ENCODE assay signal across 24 cellular contexts in genomic region chr9:37542488-37542887, GRCh38. TPM values are rescaled to one million over a fixed set of nuclear protein-coding genes. Genes with fewer than 3 reads are reported as not detected.
DNase-seq lines count a peak whose midpoint lies in the region; ATAC-seq, FAIRE-seq and TF ChIP-seq lines count a peak whose summit lies in the region.
"Had no signal": no experiment of that assay in that cellular context is flagged by ENCODE, and none has a peak within 500 bp of the region (broad histone marks: within the 10 kb centered on the region; RNA-seq: fewer than 3 reads in every experiment).

No MANE protein-coding gene starts in this region.

- H3K9ac ChIP-seq in K562 (ENCODE audit: insufficient read depth in 1 of 2, low read depth in 2 of 2, low read length in 2 of 2) (no peak overlapping the region), kidney (ENCODE audit: low read length in 2 of 2) (no peak overlapping the region)
- H3K9ac ChIP-seq: BLaER1 treated with 17β-estradiol and CSF1 and Interleukin-3, amounts not matched to agents 10 nM and 100 nM; GM23248 had no signal

- H3K9me3 ChIP-seq in K562 (replicated peaks; ENCODE audit: control insufficient read depth, insufficient read depth, low read depth, low read length) = no peaks in the 10 kb centered on the region
- no peaks in the 10 kb centered on the region for H3K9me3 ChIP-seq in left lung
- H3K9me3 ChIP-seq in kidney (ENCODE audit: control insufficient read depth in 1 of 2, low read length in 2 of 2) = no peaks in the 10 kb centered on the region
- H3K9me3 ChIP-seq: A549, BE2C had no signal

- ATAC-seq in K562 = no peak
- ATAC-seq in stimulated activated naive B cell treated with anti-CD40 and anti-IgM and Interleukin-4, amounts not matched to agents 10 μg/mL and 1 μg/mL and 100 μg/mL, for 72 hours (replicated peaks) = peak; percentile 51 to 69
- ATAC-seq in natural killer cell = no peak
- ATAC-seq in left lung = no peak
- ATAC-seq: A549 had no signal

- H3K27ac ChIP-seq in K562 (ENCODE audit: extremely low read depth, low read depth, low read length) (no peak overlapping the region), left lung (no peak overlapping the region), kidney (ENCODE audit: low read depth in 2 of 2, low read length in 2 of 2) (no peak overlapping the region)
- H3K27ac ChIP-seq: A549; BLaER1 treated with 17β-estradiol and CSF1 and Interleukin-3, amounts not matched to agents 10 nM and 100 nM; GM23248 had no signal

- intact Hi-C loops in K562 (cut with micrococcal nuclease) (no loop called here), natural killer cell (cut with micrococcal nuclease) (no loop called here), left lung (cut with DNase I) (no loop called here), kidney (cut with DNase I) (no loop called here)

- H3K27ac Mint-ChIP-seq in stimulated activated naive B cell treated with anti-CD40 and anti-IgM and Interleukin-4, amounts not matched to agents 10 μg/mL and 1 μg/mL and 100 μg/mL, for 72 hours = no peak overlapping the region
- H3K27ac Mint-ChIP-seq in natural killer cell = no peak overlapping the region

- in situ Hi-C loops in K562 (cut with MboI) = no loop called here

- peaks cover 13 to 33% of the 10 kb centered on the region in 2 donors for H3K4me1 Mint-ChIP-seq in stimulated activated naive B cell treated with anti-CD40 and anti-IgM and Interleukin-4, amounts not matched to agents 10 μg/mL and 1 μg/mL and 100 μg/mL, for 72 hours
- no peaks in the 10 kb centered on the region for H3K4me1 Mint-ChIP-seq in natural killer cell
- H3K4me1 Mint-ChIP-seq: CD4-positive, alpha-beta memory T cell had no signal

- peak; percentile 23 for DNase-seq in RPMI8226
- no peak for DNase-seq in K562 (ENCODE audit: extremely low read depth in 1 of 4, low spot score in 3 of 4)
- DNase-seq in stimulated activated naive B cell treated with anti-CD40 and anti-IgM and Interleukin-4, amounts not matched to agents 10 μg/mL and 1 μg/mL and 100 μg/mL, for 72 hours = no peak
- DNase-seq in natural killer cell = no peak
- no peak for DNase-seq in left lung
- DNase-seq in kidney = no peak
- DNase-seq: 8988T; ACHN; AML-193; BE2C; Calu3; CD4-positive, alpha-beta memory T cell; COR-L47; DMS53; DMS79 treated with DMSO at 0.1 percent for 48 hours; GF-D8; GM23248; H7; HCEC 1CT had no signal

- BruUV-seq in K562 (replicated peaks; lab: Mats Ljungman, UMichigan) = no TSS peak

- H3K4me3 ChIP-seq in K562 (no peak overlapping the region), left lung (no peak overlapping the region), kidney (ENCODE audit: low read length in 2 of 2) (no peak overlapping the region)
- H3K4me3 ChIP-seq: A549; BLaER1 treated with 17β-estradiol and CSF1 and Interleukin-3, amounts not matched to agents 10 nM and 100 nM; GM23248 had no signal

- no peaks in the 10 kb centered on the region for H3K9me3 Mint-ChIP-seq in stimulated activated naive B cell treated with anti-CD40 and anti-IgM and Interleukin-4, amounts not matched to agents 10 μg/mL and 1 μg/mL and 100 μg/mL, for 72 hours
- no peaks in the 10 kb centered on the region for H3K9me3 Mint-ChIP-seq in natural killer cell
- H3K9me3 Mint-ChIP-seq: CD4-positive, alpha-beta memory T cell had no signal

- H3K9me1 ChIP-seq in K562 (ENCODE audit: control insufficient read depth, insufficient read depth, low read length) = no peaks in the 10 kb centered on the region

- no peaks in the 10 kb centered on the region for H4K20me1 ChIP-seq in K562 (replicated peaks; ENCODE audit: control insufficient read depth, insufficient read depth, low read length)
- H4K20me1 ChIP-seq: BLaER1 treated with 17β-estradiol and CSF1 and Interleukin-3, amounts not matched to agents 10 nM and 100 nM had no signal

- H3K36me3 ChIP-seq in K562 (ENCODE audit: control insufficient read depth, insufficient read depth, low read length) = peaks cover 24% of the 10 kb centered on the region; the same call in 2 of the 3 replicates
- H3K36me3 ChIP-seq in left lung = peaks cover 0 to 26% of the 10 kb centered on the region in 2 donors
- H3K36me3 ChIP-seq in kidney (ENCODE audit: control insufficient read depth in 1 of 2, insufficient read depth in 2 of 2, low read length in 2 of 2) = peaks cover 0 to 6% of the 10 kb centered on the region in 2 donors

- H2AFZ ChIP-seq in K562 (ENCODE audit: low read depth, low read length) = no peak overlapping the region
- H2AFZ ChIP-seq: GM23248 had no signal

- FAIRE-seq in K562 (lab: Jason Lieb, UNC) = no peak
- no peak for FAIRE-seq in kidney (lab: Jason Lieb, UNC)
- FAIRE-seq: A549, GM12891, GM18507, H1 had no signal

- TF ChIP-seq CTCF in K562 (IDR thresholded peaks at IDR 0.05 in 2 of 3, conservative IDR thresholded peaks at IDR 0.05 in 1 of 3; ENCODE audit: insufficient read depth in 2 of 3, low read depth in 1 of 3, low read length in 3 of 3) (no peak), natural killer cell (IDR thresholded peaks at IDR 0.05) (no peak), left lung (IDR thresholded peaks at IDR 0.05) (no peak), kidney (IDR thresholded peaks at IDR 0.05; ENCODE audit: borderline replicate concordance, extremely low read depth, insufficient read depth) (no peak)

- no peak overlapping the region for H3K4me3 Mint-ChIP-seq in stimulated activated naive B cell treated with anti-CD40 and anti-IgM and Interleukin-4, amounts not matched to agents 10 μg/mL and 1 μg/mL and 100 μg/mL, for 72 hours
- no peak overlapping the region for H3K4me3 Mint-ChIP-seq in natural killer cell
- H3K4me3 Mint-ChIP-seq: CD4-positive, alpha-beta memory T cell had no signal

- H3K79me2 ChIP-seq in K562 (ENCODE audit: control insufficient read depth, insufficient read depth, low read length) = no peaks in the 10 kb centered on the region

- TF ChIP-seq EP300 in K562 (IDR thresholded peaks at IDR 0.05; ENCODE audit: low read length) = no peak

- H3K36me3 Mint-ChIP-seq in stimulated activated naive B cell treated with anti-CD40 and anti-IgM and Interleukin-4, amounts not matched to agents 10 μg/mL and 1 μg/mL and 100 μg/mL, for 72 hours = peaks cover 40 to 42% of the 10 kb centered on the region in 2 donors
- H3K36me3 Mint-ChIP-seq in natural killer cell = no peaks in the 10 kb centered on the region

- no peaks in the 10 kb centered on the region for H3K27me3 Mint-ChIP-seq in stimulated activated naive B cell treated with anti-CD40 and anti-IgM and Interleukin-4, amounts not matched to agents 10 μg/mL and 1 μg/mL and 100 μg/mL, for 72 hours
- H3K27me3 Mint-ChIP-seq in natural killer cell (ENCODE audit: low read depth in 2 of 2) = no peaks in the 10 kb centered on the region
- H3K27me3 Mint-ChIP-seq: CD4-positive, alpha-beta memory T cell had no signal

- no peak overlapping the region for H3K4me2 ChIP-seq in K562 (ENCODE audit: insufficient read depth, low read length)
- H3K4me2 ChIP-seq: A549; BLaER1 treated with 17β-estradiol and CSF1 and Interleukin-3, amounts not matched to agents 10 nM and 100 nM had no signal

- no peak for TF ChIP-seq POLR2A in K562 (conservative IDR thresholded peaks at IDR 0.05)

- H3K27me3 ChIP-seq in K562 (ENCODE audit: control insufficient read depth in 2 of 2, insufficient read depth in 2 of 2, low read length in 2 of 2) (no peaks in the 10 kb centered on the region), left lung (no peaks in the 10 kb centered on the region)
- H3K27me3 ChIP-seq: BE2C; BLaER1 treated with 17β-estradiol and CSF1 and Interleukin-3, amounts not matched to agents 10 nM and 100 nM had no signal

- CTCF ChIA-PET in K562 (lab: Yijun Ruan, JAX; ENCODE audit: low intra/inter-chr PET ratio) = no interaction called here

- TF ChIP-seq RAD21 in K562 (CRISPR knock-in tag; conservative IDR thresholded peaks at IDR 0.05 in 1 of 2, IDR thresholded peaks at IDR 0.05 in 1 of 2) = no peak

- WGBS in K562 (ENCODE audit: insufficient coverage, low coverage, missing lambda C conversion rate) = 71% methylated on average over 5 of the region's 6 CpGs

- POLR2A ChIA-PET in K562 (lab: Yijun Ruan, JAX) = no interaction called here

- H3K4me1 ChIP-seq in K562 (replicated peaks in 1 of 2; ENCODE audit: control insufficient read depth in 2 of 2, insufficient read depth in 2 of 2, low read length in 2 of 2) (no peaks in the 10 kb centered on the region), left lung (no peaks in the 10 kb centered on the region), kidney (ENCODE audit: control insufficient read depth in 1 of 2, insufficient read depth in 1 of 2, low read depth in 1 of 2, low read length in 2 of 2) (peaks cover 0 to 3% of the 10 kb centered on the region in 2 donors)
- H3K4me1 ChIP-seq: A549, BE2C had no signal

RNA-seq across cellular contexts. Expression of gene FBXO10, which starts 33.7 kb away (rescaled TPM):
- total RNA-seq in K562 (2011; cell fraction: chromatin; rRNA removed; ENCODE audit: low replicate concordance) = 20.5 and 28.7 TPM in 2 replicates
- 16.5 and 18.0 TPM in 2 replicates for total RNA-seq in K562 (2011; cell fraction: nucleolus; rRNA removed)
- 18.5 and 20.4 TPM in 2 replicates for total RNA-seq in K562 (2011; cell fraction: nucleoplasm; rRNA removed)
- total RNA-seq in K562 (2014; rRNA removed) (5.4 and 8.2 TPM in 2 replicates), K562 (2014; rRNA removed; fragmentation: Illumina TruSeq; extraction: Trizol) (5.0 and 6.0 TPM in 2 replicates), K562 (2015; rRNA removed; fragmentation: Illumina TruSeq; extraction: Trizol) (5.8 and 5.9 TPM in 2 replicates), K562 (2021) (8.8 and 9.0 TPM in 2 replicates), natural killer cell (1 to 10 TPM; 1.7 to 2.2 (median 2.1) TPM), left lung (1 to 10 TPM; 8.0 to 8.2 TPM), kidney (6.7 TPM)
- polyA plus RNA-seq in K562 (2011; rRNA removed) (9.9 and 16.4 TPM in 2 replicates), K562 (2014; fragmentation: Illumina TruSeq; extraction: Trizol) (8.8 and 9.6 TPM in 2 replicates), K562 (2014; fragmentation: Nextera tagmentation; extraction: Ambion mirVana) (1 to 10 TPM in 1 of 2 experiments, under 1 TPM in 1; 0.84 to 1.4 TPM), K562 (2014; rRNA removed) (7.5 and 8.1 TPM in 2 replicates), kidney (ENCODE audit: insufficient read depth, low read depth, low replicate concordance) (6.2 TPM)
- 12.5 and 16.9 TPM in 2 replicates for polyA plus RNA-seq in K562 (2011; cell fraction: cytosol; rRNA removed)
- polyA plus RNA-seq in K562 (2011; cell fraction: nucleus; rRNA removed) = 23.8 and 24.9 TPM in 2 replicates
- polyA plus RNA-seq in K562 (2012) = 7.7 and 8.2 TPM in 2 replicates
- 15.5 and 17.2 TPM in 2 replicates for polyA minus RNA-seq in K562 (2011; rRNA and poly(A)+ RNA removed)
- polyA minus RNA-seq in K562 (2011; cell fraction: cytosol; rRNA and poly(A)+ RNA removed) = 6.4 and 10.2 TPM in 2 replicates
- polyA minus RNA-seq in K562 (2011; cell fraction: nucleus; rRNA and poly(A)+ RNA removed) = 8.8 and 11.0 TPM in 2 replicates

RNA-seq across cellular contexts. Expression of gene TOMM5, which starts 49.9 kb away (rescaled TPM):
- 113 and 166 TPM in 2 replicates for total RNA-seq in K562 (2011; cell fraction: chromatin; rRNA removed; ENCODE audit: low replicate concordance)
- 109 and 111 TPM in 2 replicates for total RNA-seq in K562 (2011; cell fraction: nucleolus; rRNA removed)
- total RNA-seq in K562 (2011; cell fraction: nucleoplasm; rRNA removed) = 160 and 203 TPM in 2 replicates
- total RNA-seq in K562 (2014; rRNA removed) = 486 and 497 TPM in 2 replicates
- 432 and 435 TPM in 2 replicates for total RNA-seq in K562 (2014; rRNA removed; fragmentation: Illumina TruSeq; extraction: Trizol)
- total RNA-seq in K562 (2015; rRNA removed; fragmentation: Illumina TruSeq; extraction: Trizol) = 507 and 545 TPM in 2 replicates
- 262 and 298 TPM in 2 replicates for total RNA-seq in K562 (2021)
- polyA plus RNA-seq in K562 (2011; rRNA removed) = 324 and 496 TPM in 2 replicates
- polyA plus RNA-seq in K562 (2011; cell fraction: cytosol; rRNA removed) = 234 and 249 TPM in 2 replicates
- 147 and 154 TPM in 2 replicates for polyA plus RNA-seq in K562 (2011; cell fraction: nucleus; rRNA removed)
- 170 and 540 TPM in 2 replicates for polyA plus RNA-seq in K562 (2012)
- 415 and 463 TPM in 2 replicates for polyA plus RNA-seq in K562 (2014; fragmentation: Illumina TruSeq; extraction: Trizol)
- 1,000 to 10,000 TPM; 1,739 to 1,742 TPM for polyA plus RNA-seq in K562 (2014; fragmentation: Nextera tagmentation; extraction: Ambion mirVana)
- 636 and 716 TPM in 2 replicates for polyA plus RNA-seq in K562 (2014; rRNA removed)
- 175 and 198 TPM in 2 replicates for polyA minus RNA-seq in K562 (2011; rRNA and poly(A)+ RNA removed)
- polyA minus RNA-seq in K562 (2011; cell fraction: cytosol; rRNA and poly(A)+ RNA removed) = 111 and 115 TPM in 2 replicates
- 84.0 and 132 TPM in 2 replicates for polyA minus RNA-seq in K562 (2011; cell fraction: nucleus; rRNA and poly(A)+ RNA removed)
- 10 to 100 TPM; 29.3 to 38.9 (median 36.7) TPM for total RNA-seq in natural killer cell
- 10 to 100 TPM; 65.5 to 94.1 TPM for total RNA-seq in left lung
- 59.5 TPM for total RNA-seq in kidney
- polyA plus RNA-seq in kidney (ENCODE audit: insufficient read depth, low read depth, low replicate concordance) = 197 TPM

RNA-seq across cellular contexts. Expression of gene POLR1E, which starts 56.7 kb away (rescaled TPM):
- total RNA-seq in K562 (2011; cell fraction: chromatin; rRNA removed; ENCODE audit: low replicate concordance) = 50.0 and 70.5 TPM in 2 replicates
- total RNA-seq in K562 (2011; cell fraction: nucleolus; rRNA removed) = 44.6 and 55.7 TPM in 2 replicates
- total RNA-seq in K562 (2011; cell fraction: nucleoplasm; rRNA removed) = 43.4 and 44.5 TPM in 2 replicates
- total RNA-seq in K562 (2014; rRNA removed) (61.1 and 70.2 TPM in 2 replicates), K562 (2014; rRNA removed; fragmentation: Illumina TruSeq; extraction: Trizol) (102 and 104 TPM in 2 replicates), K562 (2015; rRNA removed; fragmentation: Illumina TruSeq; extraction: Trizol) (82.0 and 85.0 TPM in 2 replicates), K562 (2021) (69.0 and 73.1 TPM in 2 replicates), natural killer cell (10 to 100 TPM; 17.4 to 23.8 (median 17.8) TPM), left lung (10 to 100 TPM; 14.3 to 21.3 TPM), kidney (17.2 TPM)
- polyA plus RNA-seq in K562 (2011; rRNA removed) (70.3 and 95.1 TPM in 2 replicates), K562 (2014; fragmentation: Illumina TruSeq; extraction: Trizol) (89.6 and 91.7 TPM in 2 replicates), K562 (2014; fragmentation: Nextera tagmentation; extraction: Ambion mirVana) (10 to 100 TPM; 18.9 to 39.4 TPM), K562 (2014; rRNA removed) (74.4 and 85.6 TPM in 2 replicates), kidney (ENCODE audit: insufficient read depth, low read depth, low replicate concordance) (8.2 TPM)
- 41.3 and 55.7 TPM in 2 replicates for polyA plus RNA-seq in K562 (2011; cell fraction: cytosol; rRNA removed)
- 23.3 and 26.4 TPM in 2 replicates for polyA plus RNA-seq in K562 (2011; cell fraction: nucleus; rRNA removed)
- polyA plus RNA-seq in K562 (2012) = 52.5 and 66.7 TPM in 2 replicates
- polyA minus RNA-seq in K562 (2011; rRNA and poly(A)+ RNA removed) = 104 and 115 TPM in 2 replicates
- 34.6 and 39.5 TPM in 2 replicates for polyA minus RNA-seq in K562 (2011; cell fraction: cytosol; rRNA and poly(A)+ RNA removed)
- 23.8 and 26.3 TPM in 2 replicates for polyA minus RNA-seq in K562 (2011; cell fraction: nucleus; rRNA and poly(A)+ RNA removed)

Comparison
In these comparisons a context has a peak if more than half of its experiments do, and no peak if none do; other contexts are left out.
1. ATAC-seq: peak in stimulated activated naive B cell treated with anti-CD40 and anti-IgM and Interleukin-4, amounts not matched to agents 10 μg/mL and 1 μg/mL and 100 μg/mL, for 72 hours (2 of 2); none in K562 (single experiment), natural killer cell (0 of 3) and left lung (single experiment).